Comparison of ENCODE assay signal across 8 cellular contexts in the genomic region with DNA sequence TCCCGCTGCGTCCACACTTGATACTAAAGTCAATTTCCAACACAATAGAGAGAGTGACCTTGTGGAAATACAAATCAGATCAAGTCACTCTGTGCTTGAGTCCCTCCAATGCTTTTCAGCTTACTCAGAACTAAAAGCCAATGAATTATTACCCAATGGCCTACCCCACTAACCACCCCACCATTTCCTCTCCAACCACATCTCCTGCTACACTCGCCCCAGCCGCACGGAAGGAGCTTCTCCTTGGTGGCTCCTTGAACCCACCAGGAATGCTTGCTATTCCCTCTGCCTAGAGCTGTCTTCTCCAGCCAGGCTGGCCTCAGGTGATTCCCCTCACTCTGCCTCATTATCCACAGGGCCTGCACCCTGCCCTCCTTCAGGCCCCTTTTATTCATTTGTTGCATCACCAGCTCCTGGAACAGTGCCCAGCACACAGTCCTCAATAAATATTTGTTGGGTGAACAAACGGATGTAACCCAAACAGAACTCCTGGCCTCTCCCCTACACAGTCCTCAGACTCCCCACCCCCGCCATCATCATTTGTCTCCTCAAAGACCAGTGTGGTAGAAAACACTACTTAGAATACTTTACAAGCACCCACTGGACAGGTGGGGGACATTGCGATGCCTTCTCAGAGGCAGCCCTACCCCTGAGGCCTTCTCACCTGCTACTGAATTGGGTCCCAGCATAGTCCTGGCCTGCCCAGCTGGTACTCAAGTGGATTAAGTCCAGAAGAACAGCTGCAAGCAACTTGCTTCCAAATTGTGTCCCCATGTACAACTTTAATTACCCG. TPM values are rescaled to one million over a fixed set of nuclear protein-coding genes. Genes with fewer than 3 reads are reported as not detected.
DNase-seq lines count a peak whose midpoint lies in the region; ATAC-seq and TF ChIP-seq lines count a peak whose summit lies in the region.

No MANE protein-coding gene starts in this region.

- no peaks in the 10 kb centered on the region for H3K79me1 ChIP-seq in H9 (ENCODE audit: insufficient read depth, low read depth, low read length, poor library complexity, severe bottlenecking)

- H3K27ac ChIP-seq in H9 (ENCODE audit: insufficient read length, low read depth, low read length) = no peak overlapping the region
- H3K27ac ChIP-seq in naive thymus-derived CD4-positive, alpha-beta T cell (ENCODE audit: low read depth, low read length) = no peak overlapping the region

- peaks cover 2% of the 10 kb centered on the region; the same call in 1 of the 2 replicates for H3K79me2 ChIP-seq in H9 (ENCODE audit: insufficient read depth, low read length)

- H2AK5ac ChIP-seq in H9 (ENCODE audit: insufficient read length, low read length) = no peak overlapping the region

- H3K4ac ChIP-seq in H9 (ENCODE audit: low read depth, low read length) = no peak overlapping the region

- no peak overlapping the region for H3K4me3 ChIP-seq in naive thymus-derived CD4-positive, alpha-beta T cell (ENCODE audit: low read length)

- H2AFZ ChIP-seq in H9 (ENCODE audit: low read length) = no peak overlapping the region

- H3K4me1 Mint-ChIP-seq in H9 = peaks cover 25 to 31% of the 10 kb centered on the region in 2 experiments
- H3K4me1 Mint-ChIP-seq in naive thymus-derived CD4-positive, alpha-beta T cell = peaks cover 0 to 5% (median 0%) of the 10 kb centered on the region in 7 donors

- H4K8ac ChIP-seq in H9 (replicated peaks; ENCODE audit: insufficient read length, low read depth, low read length) = no peak overlapping the region

- intact Hi-C loops in left ventricle myocardium superior (cut with micrococcal nuclease) = loop anchor here (10.0 kb wide), 1 partner anchor 90 kb away; no protein-coding TSS in a partner anchor
- intact Hi-C loops in naive thymus-derived CD4-positive, alpha-beta T cell (cut with micrococcal nuclease) = no loop called here

- H4K91ac ChIP-seq in H9 (ENCODE audit: insufficient read length, low read depth, low read length) = no peak overlapping the region

- H2BK120ac ChIP-seq in H9 (ENCODE audit: low read depth, low read length, poor library complexity, severe bottlenecking) = no peak overlapping the region

- H3K9me3 Mint-ChIP-seq in H9 = no peaks in the 10 kb centered on the region; a peak in 1 of 5 replicates
- H3K9me3 Mint-ChIP-seq in naive thymus-derived CD4-positive, alpha-beta T cell = no peaks in the 10 kb centered on the region

- H3K4me3 Mint-ChIP-seq in H9 = no peak overlapping the region
- no peak overlapping the region for H3K4me3 Mint-ChIP-seq in naive thymus-derived CD4-positive, alpha-beta T cell

- no peak overlapping the region for H3T11ph ChIP-seq in H9 (ENCODE audit: low read length)

- H4K5ac ChIP-seq in H9 (ENCODE audit: insufficient read length, low read depth, low read length) = no peak overlapping the region

- DNase-seq in 8988T (peak; percentile 66), H9 (peak; percentile 18), RKO (ENCODE audit: low spot score) (peak; percentile 41), left ventricle myocardium superior (peak; percentile 48), SIG-M5 (lab: John Stamatoyannopoulos, UW) (no peak)
- no peak for DNase-seq in activated CD4-positive, alpha-beta T cell treated with anti-CD3 and anti-CD28 coated beads, Interleukin-2, amount 50 U/mL, for 1 hour
- DNase-seq in naive thymus-derived CD4-positive, alpha-beta T cell = no peak

- no peaks in the 10 kb centered on the region for H3K36me3 Mint-ChIP-seq in H9 (ENCODE audit: insufficient read depth in 1 of 3, low read depth in 3 of 3)
- H3K36me3 Mint-ChIP-seq in naive thymus-derived CD4-positive, alpha-beta T cell = no peaks in the 10 kb centered on the region

- no peak overlapping the region for H3K18ac ChIP-seq in H9 (ENCODE audit: insufficient read length, low read depth, low read length)

- peak; percentile 20 for ATAC-seq in left ventricle myocardium superior
- ATAC-seq in HG03520 (IDR thresholded peaks at IDR 0.05; ENCODE audit: unreplicated experiment) = no peak
- ATAC-seq in naive thymus-derived CD4-positive, alpha-beta T cell = no peak

- H3K27me3 Mint-ChIP-seq in H9 (ENCODE audit: low read depth) = no peaks in the 10 kb centered on the region
- peaks cover 0 to 12% (median 7%) of the 10 kb centered on the region in 5 donors for H3K27me3 Mint-ChIP-seq in naive thymus-derived CD4-positive, alpha-beta T cell

- H3K56ac ChIP-seq in H9 (ENCODE audit: insufficient read length, low read depth, low read length) = no peak overlapping the region

- no peaks in the 10 kb centered on the region for H3K9me3 ChIP-seq in H9 (ENCODE audit: control insufficient read depth, low read depth, low read length)
- H3K9me3 ChIP-seq in naive thymus-derived CD4-positive, alpha-beta T cell (ENCODE audit: control insufficient read depth in 2 of 3, low read length in 3 of 3) = no peaks in the 10 kb centered on the region

- no peak overlapping the region for H3K14ac ChIP-seq in H9 (ENCODE audit: insufficient read depth, low read length)

- H3K4me1 ChIP-seq in H9 (ENCODE audit: insufficient read depth, low read length) = peaks cover 5% of the 10 kb centered on the region; the same call in 1 of the 2 replicates
- H3K4me1 ChIP-seq in naive thymus-derived CD4-positive, alpha-beta T cell (ENCODE audit: control insufficient read depth in 2 of 2, insufficient read depth in 2 of 2, low read length in 2 of 2) = no peaks in the 10 kb centered on the region

- no peaks in the 10 kb centered on the region for H4K20me1 ChIP-seq in H9 (ENCODE audit: control insufficient read depth, insufficient read depth, insufficient read length)

- no peak overlapping the region for H3K23ac ChIP-seq in H9 (ENCODE audit: insufficient read length, low read depth, low read length)

- no peaks in the 10 kb centered on the region for H3K36me3 ChIP-seq in naive thymus-derived CD4-positive, alpha-beta T cell (ENCODE audit: control insufficient read depth in 2 of 3, insufficient read depth in 3 of 3, low read length in 3 of 3)

- CTCF ChIA-PET in naive thymus-derived CD4-positive, alpha-beta T cell (lab: Charles Lee) = interaction anchor here (0.7 kb wide), 1 partner anchor 114 kb away, joined by 3 read pairs; no protein-coding TSS in a partner anchor

- H3K27me3 ChIP-seq in H9 (ENCODE audit: insufficient read depth, low read length) = no peaks in the 10 kb centered on the region
- H3K27me3 ChIP-seq in naive thymus-derived CD4-positive, alpha-beta T cell (ENCODE audit: control insufficient read depth in 2 of 2, insufficient read depth in 2 of 2, low read length in 2 of 2) = no peaks in the 10 kb centered on the region

- TF ChIP-seq CTCF in H9 (conservative IDR thresholded peaks at IDR 0.05) = no peak

- POLR2A ChIA-PET in naive thymus-derived CD4-positive, alpha-beta T cell (lab: Charles Lee) = no interaction called here

- H3K27ac Mint-ChIP-seq in H9 = no peak overlapping the region
- H3K27ac Mint-ChIP-seq in naive thymus-derived CD4-positive, alpha-beta T cell = no peak overlapping the region

- no peak overlapping the region for H2BK5ac ChIP-seq in H9 (ENCODE audit: insufficient read length, low read length)

- no peaks in the 10 kb centered on the region for H3K23me2 ChIP-seq in H9 (ENCODE audit: insufficient read length, low read depth, low read length, poor library complexity, severe bottlenecking)

- H3K4me2 ChIP-seq in H9 (ENCODE audit: insufficient read depth, insufficient read length, low read length) = no peak overlapping the region

- no peak overlapping the region for H2BK12ac ChIP-seq in H9 (ENCODE audit: insufficient read length, low read depth, low read length)

- H3K9ac ChIP-seq in H9 (ENCODE audit: extremely low read depth, insufficient read length, low read length) = no peak overlapping the region

- WGBS in H9 (ENCODE audit: extremely low coverage, insufficient read length, low lambda C conversion rate) = no CpG with 5 or more reads among the region's 9 CpGs

- H2BK20ac ChIP-seq in H9 (ENCODE audit: low read depth, low read length, poor library complexity, severe bottlenecking) = no peak overlapping the region

- no peak overlapping the region; the same call in 1 of the 2 replicates for H2BK15ac ChIP-seq in H9 (ENCODE audit: low read depth, low read length)

RNA-seq across cellular contexts. Expression of gene ABTB2, which starts 12.6 kb away (rescaled TPM):
- total RNA-seq in H9 (2021) = 5.3 and 5.5 TPM in 2 replicates
- 12.1 TPM for total RNA-seq in left ventricle myocardium superior
- 1 to 10 TPM in 1 of 5 experiments, under 1 TPM in 4; 0.22 to 5.3 (median 0.61) TPM for total RNA-seq in naive thymus-derived CD4-positive, alpha-beta T cell
- polyA plus RNA-seq in naive thymus-derived CD4-positive, alpha-beta T cell = under 1 TPM; 0.03 to 0.26 TPM

Comparison
In these comparisons a context has a peak if more than half of its experiments do, and no peak if none do; other contexts are left out.
1. DNase-seq: peak in 8988T (single experiment), H9 (single experiment), RKO (single experiment) and left ventricle myocardium superior (single experiment); none in SIG-M5 (single experiment), activated CD4-positive, alpha-beta T cell treated with anti-CD3 and anti-CD28 coated beads, Interleukin-2, amount 50 U/mL, for 1 hour (single experiment) and naive thymus-derived CD4-positive, alpha-beta T cell (0 of 9).